In the genomic region with DNA sequence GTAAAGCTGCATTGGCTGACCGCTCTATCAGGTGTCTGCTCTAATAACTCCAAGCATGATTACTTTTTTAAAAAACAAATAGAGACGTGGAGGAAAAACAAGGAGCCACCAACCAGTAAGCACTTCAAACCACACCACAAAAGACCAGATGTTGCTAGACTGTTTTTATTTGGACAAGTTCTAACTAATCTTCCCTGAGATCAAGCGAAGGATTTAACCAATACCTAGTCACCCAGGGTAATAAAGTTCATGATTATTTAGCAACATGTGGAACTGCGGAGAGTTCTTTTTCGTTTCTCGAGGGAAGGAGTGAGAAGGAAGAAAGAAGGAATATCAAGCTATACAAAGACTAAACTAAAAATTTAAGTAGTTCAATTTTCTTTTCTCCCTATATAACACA, we compare ENCODE assay signal across 17 cellular contexts.
A peak's percentile ranks its signal among the peaks of the same experiment; 100 is the strongest.
DNase-seq lines count a peak whose midpoint lies in the region; ATAC-seq, FAIRE-seq and TF ChIP-seq lines count a peak whose summit lies in the region.
"Had no signal": no experiment of that assay in that cellular context is flagged by ENCODE, and none has a peak within 500 bp of the region (broad histone marks: within the 10 kb centered on the region; RNA-seq: fewer than 3 reads in every experiment).

No MANE protein-coding gene starts in this region.

- H3K9me3 Mint-ChIP-seq in Calu3 (ENCODE audit: low read depth, unreplicated experiment), result no peaks in the 10 kb centered on the region

- peak overlapping the region; percentile 25 for H3K27ac Mint-ChIP-seq in Calu3 (ENCODE audit: unreplicated experiment)

- no peaks in the 10 kb centered on the region for H3K36me3 ChIP-seq in HCT116 (ENCODE audit: control insufficient read depth in 1 of 2, insufficient read depth in 2 of 2, low read length in 2 of 2)
- H3K36me3 ChIP-seq in mammary epithelial cell (ENCODE audit: insufficient read depth, low read length), result no peaks in the 10 kb centered on the region
- H3K36me3 ChIP-seq in keratinocyte (ENCODE audit: control insufficient read depth in 2 of 2, extremely low read depth in 1 of 2, insufficient read depth in 2 of 2, low read length in 2 of 2), result no peaks in the 10 kb centered on the region
- H3K36me3 ChIP-seq in colonic mucosa, result no peaks in the 10 kb centered on the region
- no peaks in the 10 kb centered on the region for H3K36me3 ChIP-seq in osteoblast (ENCODE audit: insufficient read depth, low read length)
- H3K36me3 ChIP-seq: BE2C had no signal

- no peaks in the 10 kb centered on the region for H3K36me3 Mint-ChIP-seq in Calu3 (ENCODE audit: insufficient read depth, unreplicated experiment)

- no peak for ATAC-seq in HCT116

- no peak for TF ChIP-seq CTCF in Calu3 (IDR thresholded peaks at IDR 0.05; ENCODE audit: unreplicated experiment)
- no peak for TF ChIP-seq CTCF in HCT116 (IDR thresholded peaks at IDR 0.05 in 2 of 3, conservative IDR thresholded peaks at IDR 0.05 in 1 of 3; ENCODE audit: borderline replicate concordance in 1 of 3, insufficient read depth in 1 of 3, low read depth in 2 of 3, low read length in 2 of 3)
- TF ChIP-seq CTCF in mammary epithelial cell (conservative IDR thresholded peaks at IDR 0.05 in 1 of 2, IDR thresholded peaks at IDR 0.05 in 1 of 2; ENCODE audit: extremely low read depth in 1 of 2, insufficient read depth in 1 of 2, low read depth in 1 of 2, low read length in 2 of 2), result no peak
- TF ChIP-seq CTCF in keratinocyte (optimal IDR thresholded peaks at IDR 0.05 in 1 of 3, IDR thresholded peaks at IDR 0.05 in 1 of 3, conservative IDR thresholded peaks at IDR 0.05 in 1 of 3; ENCODE audit: extremely low read depth in 1 of 3, insufficient read depth in 2 of 3, low read length in 3 of 3), result no peak
- TF ChIP-seq CTCF in colonic mucosa (IDR thresholded peaks at IDR 0.05), result no peak
- TF ChIP-seq CTCF in osteoblast (IDR thresholded peaks at IDR 0.05; ENCODE audit: extremely low read depth, low read depth, low read length), result no peak

- WGBS in mammary epithelial cell (ENCODE audit: low coverage, missing lambda C conversion rate), result 56% methylated on average over 5 of the region's 6 CpGs

- H4K20me1 ChIP-seq in HCT116 (ENCODE audit: insufficient read depth), result no peaks in the 10 kb centered on the region
- H4K20me1 ChIP-seq in mammary epithelial cell (ENCODE audit: insufficient read depth, low read length), result no peaks in the 10 kb centered on the region
- H4K20me1 ChIP-seq in keratinocyte (ENCODE audit: control insufficient read depth, extremely low read depth, insufficient read depth, low read length), result no peaks in the 10 kb centered on the region
- no peaks in the 10 kb centered on the region for H4K20me1 ChIP-seq in osteoblast (ENCODE audit: insufficient read depth, low read length)

- H3K9ac ChIP-seq in HCT116 (ENCODE audit: low read length) (no peak overlapping the region), mammary epithelial cell (ENCODE audit: insufficient read depth, low read length) (no peak overlapping the region), keratinocyte (ENCODE audit: control insufficient read depth, extremely low read depth, insufficient read depth, low read length) (no peak overlapping the region), colonic mucosa (ENCODE audit: low read depth in 2 of 2, low read length in 2 of 2) (no peak overlapping the region)

- no peak overlapping the region for H3K4me3 Mint-ChIP-seq in Calu3 (ENCODE audit: low read depth, unreplicated experiment)

- intact Hi-C loops in Calu3 (cut with micrococcal nuclease; ENCODE audit: unreplicated experiment) (no loop called here), HCT116 (cut with micrococcal nuclease) (loop anchor here (10.0 kb wide), 1 partner anchor 161 kb away; no protein-coding TSS in a partner anchor), mammary epithelial cell (cut with micrococcal nuclease) (no loop called here), colonic mucosa (cut with DNase I) (no loop called here)

- POLR2A ChIA-PET in HCT116 (lab: Charles Lee), result interaction anchor here (2.4 kb wide), 1 partner anchor 288 kb away, joined by 9 read pairs; the partner anchor contains the start of gene DUSP6

- DNase-seq in Calu3 (no peak), HCT116 (ENCODE audit: low read depth, low spot score) (no peak), mammary epithelial cell (peak; percentile 91), keratinocyte (ENCODE audit: low read depth, low spot score) (no peak), NCI-H526 (lab: John Stamatoyannopoulos, UW) (no peak), colonic mucosa (no peak), osteoblast (ENCODE audit: insufficient read length, low spot score, missing footprints) (no peak)
- DNase-seq: BE2C; DMS 273 treated with DMSO at 0.1 percent for 48 hours; Karpas-422; NCI-H1694; NCI-H2081; NCI-H2171; NK-92 treated with Interleukin-12 subunit alpha and Interleukin-12 subunit beta, amount 100 ng/mL, for 24 hours; Right ventricle myocardium superior had no signal

- no peak for TF ChIP-seq RAD21 in HCT116 (IDR thresholded peaks at IDR 0.05; ENCODE audit: low read depth)

- H3K9me1 ChIP-seq in keratinocyte (ENCODE audit: control insufficient read depth, extremely low read depth, insufficient read depth, low read length), result no peaks in the 10 kb centered on the region

- H3K4me1 ChIP-seq in HCT116 (ENCODE audit: control insufficient read depth in 1 of 2, insufficient read depth in 2 of 2, low read length in 2 of 2), result peaks cover 0 to 34% of the 10 kb centered on the region in 2 experiments; a peak in 2 of 4 replicates
- H3K4me1 ChIP-seq in mammary epithelial cell (ENCODE audit: insufficient read depth, low read length), result peaks cover 37% of the 10 kb centered on the region
- H3K4me1 ChIP-seq in keratinocyte (ENCODE audit: control insufficient read depth, extremely low read depth, insufficient read depth, low read length), result peaks cover 28% of the 10 kb centered on the region
- H3K4me1 ChIP-seq in colonic mucosa, result no peaks in the 10 kb centered on the region
- peaks cover 36% of the 10 kb centered on the region for H3K4me1 ChIP-seq in osteoblast (ENCODE audit: insufficient read depth, low read length)
- H3K4me1 ChIP-seq: BE2C had no signal

- peak overlapping the region; percentile 56; the same call in 1 of the 2 replicates for H3K4me2 ChIP-seq in HCT116 (ENCODE audit: low read length)
- peak overlapping the region; percentile 64 for H3K4me2 ChIP-seq in mammary epithelial cell (ENCODE audit: insufficient read depth, low read depth, low read length)
- H3K4me2 ChIP-seq in keratinocyte (ENCODE audit: control insufficient read depth, extremely low read depth, insufficient read depth, low read depth, low read length), result peak overlapping the region; percentile 30
- no peak overlapping the region for H3K4me2 ChIP-seq in osteoblast (ENCODE audit: insufficient read depth, low read length)

- peaks cover 64% of the 10 kb centered on the region for H3K4me1 Mint-ChIP-seq in Calu3 (ENCODE audit: low read depth, unreplicated experiment)

- H2AFZ ChIP-seq in HCT116 (ENCODE audit: low read depth, low read length, poor library complexity, severe bottlenecking) (no peak overlapping the region), mammary epithelial cell (ENCODE audit: low read depth, low read length) (no peak overlapping the region), keratinocyte (ENCODE audit: control insufficient read depth, low read length) (no peak overlapping the region), osteoblast (ENCODE audit: low read length) (no peak overlapping the region)

- H3K9me2 ChIP-seq in HCT116 (ENCODE audit: insufficient read depth), result 0 out of 2 replicates have a peak, but pooled peaks cover 3% of the 10 kb centered on the region

- in situ Hi-C loops in mammary epithelial cell (cut with MboI; ENCODE audit: low sequenced_read_pairs in 2 of 2), result no loop called here

- RAD21 ChIA-PET in HCT116 (lab: Charles Lee; ENCODE audit: low non-redundant PET in 1 of 2, low total read pairs in 2 of 2, uncharacterized antibody in 2 of 2, unreplicated experiment in 2 of 2), result no interaction called here

- no peaks in the 10 kb centered on the region for H3K79me2 ChIP-seq in HCT116 (ENCODE audit: insufficient read depth, low read length)
- no peaks in the 10 kb centered on the region for H3K79me2 ChIP-seq in mammary epithelial cell (ENCODE audit: insufficient read depth, low read length)
- H3K79me2 ChIP-seq in keratinocyte (ENCODE audit: control insufficient read depth, insufficient read depth, low read length), result no peaks in the 10 kb centered on the region
- no peaks in the 10 kb centered on the region for H3K79me2 ChIP-seq in osteoblast (ENCODE audit: insufficient read depth, low read length)

- CTCF ChIA-PET in Calu3 (lab: Charles Lee), result interaction anchor here (1.0 to 1.1 kb wide), 3 partner anchors 173 to 290 kb away, joined by 3 to 4 read pairs (median 4); no protein-coding TSS in a partner anchor
- CTCF ChIA-PET in HCT116 (lab: Charles Lee), result no interaction called here
- CTCF ChIA-PET in mammary epithelial cell (lab: Charles Lee; ENCODE audit: low non-redundant PET), result no interaction called here

- TF ChIP-seq POLR2A in HCT116 (IDR thresholded peaks at IDR 0.05; ENCODE audit: borderline replicate concordance, extremely low read depth, insufficient read depth, insufficient read length), result no peak

- FAIRE-seq in keratinocyte (lab: Jason Lieb, UNC), result peak; percentile 58
- FAIRE-seq: GM12891, H1 had no signal

- no peak overlapping the region for H3K4me3 ChIP-seq in HCT116 (replicated peaks in 1 of 2; ENCODE audit: low read depth in 1 of 2, low read length in 2 of 2)
- H3K4me3 ChIP-seq in mammary epithelial cell (replicated peaks in 1 of 3; ENCODE audit: insufficient read depth in 1 of 3, low read depth in 2 of 3, low read length in 3 of 3), result no peak overlapping the region
- H3K4me3 ChIP-seq in keratinocyte (ENCODE audit: control insufficient read depth in 2 of 3, extremely low read depth in 1 of 3, insufficient read depth in 2 of 3, low read depth in 1 of 3, low read length in 3 of 3), result no peak overlapping the region
- no peak overlapping the region for H3K4me3 ChIP-seq in colonic mucosa
- no peak overlapping the region for H3K4me3 ChIP-seq in osteoblast (ENCODE audit: insufficient read depth, low read length)

- H3K27me3 ChIP-seq in HCT116 (ENCODE audit: insufficient read depth, low read length) (no peaks in the 10 kb centered on the region), mammary epithelial cell (ENCODE audit: insufficient read depth, low read length) (no peaks in the 10 kb centered on the region), keratinocyte (ENCODE audit: control insufficient read depth, extremely low read depth, insufficient read depth, low read length) (no peaks in the 10 kb centered on the region), colonic mucosa (no peaks in the 10 kb centered on the region), osteoblast (ENCODE audit: insufficient read depth, low read length) (no peaks in the 10 kb centered on the region)
- H3K27me3 ChIP-seq: BE2C had no signal

- BruUV-seq in Calu3 (replicated peaks; lab: Mats Ljungman, UMichigan) (no TSS peak), HCT116 (replicated peaks; lab: Mats Ljungman, UMichigan) (no TSS peak), mammary epithelial cell (replicated peaks; lab: Mats Ljungman, UMichigan) (no TSS peak)

- H3K27ac ChIP-seq in HCT116 (ENCODE audit: low read depth, low read length) (no peak overlapping the region), mammary epithelial cell (ENCODE audit: insufficient read depth, low read depth, low read length) (peak overlapping the region; percentile 69), keratinocyte (ENCODE audit: control insufficient read depth, insufficient read depth, low read length) (peak overlapping the region; percentile 50), colonic mucosa (no peak overlapping the region), osteoblast (ENCODE audit: low read depth, low read length) (no peak overlapping the region)

- H3K27me3 Mint-ChIP-seq in Calu3 (ENCODE audit: unreplicated experiment), result no peaks in the 10 kb centered on the region

- H3K9me3 ChIP-seq in HCT116 (ENCODE audit: control insufficient read depth in 1 of 2, insufficient read depth in 1 of 2, low read depth in 1 of 2, low read length in 2 of 2) (no peaks in the 10 kb centered on the region), mammary epithelial cell (replicated peaks; ENCODE audit: insufficient read depth, low read length) (no peaks in the 10 kb centered on the region), keratinocyte (ENCODE audit: control insufficient read depth, low read depth, low read length) (no peaks in the 10 kb centered on the region), colonic mucosa (no peaks in the 10 kb centered on the region), osteoblast (ENCODE audit: low read depth, low read length) (no peaks in the 10 kb centered on the region)
- H3K9me3 ChIP-seq: BE2C had no signal

- dilution Hi-C loops in mammary epithelial cell (cut with HindIII; ENCODE audit: low sequenced_read_pairs), result no loop called here
- dilution Hi-C loops in keratinocyte (cut with MboI; ENCODE audit: extremely low pct_ligation_motif_present, low sequenced_read_pairs), result loop anchor here (25.0 kb wide), 2 partner anchors 273 to 398 kb away; no protein-coding TSS in a partner anchor

Comparison
In these comparisons a context has a peak if more than half of its experiments do, and no peak if none do; other contexts are left out.
1. H3K27ac ChIP-seq: peak in mammary epithelial cell (single experiment) and keratinocyte (single experiment); none in HCT116 (single experiment), colonic mucosa (single experiment) and osteoblast (single experiment).